ENCODE assay signal across 18 cellular contexts in the genomic region with DNA sequence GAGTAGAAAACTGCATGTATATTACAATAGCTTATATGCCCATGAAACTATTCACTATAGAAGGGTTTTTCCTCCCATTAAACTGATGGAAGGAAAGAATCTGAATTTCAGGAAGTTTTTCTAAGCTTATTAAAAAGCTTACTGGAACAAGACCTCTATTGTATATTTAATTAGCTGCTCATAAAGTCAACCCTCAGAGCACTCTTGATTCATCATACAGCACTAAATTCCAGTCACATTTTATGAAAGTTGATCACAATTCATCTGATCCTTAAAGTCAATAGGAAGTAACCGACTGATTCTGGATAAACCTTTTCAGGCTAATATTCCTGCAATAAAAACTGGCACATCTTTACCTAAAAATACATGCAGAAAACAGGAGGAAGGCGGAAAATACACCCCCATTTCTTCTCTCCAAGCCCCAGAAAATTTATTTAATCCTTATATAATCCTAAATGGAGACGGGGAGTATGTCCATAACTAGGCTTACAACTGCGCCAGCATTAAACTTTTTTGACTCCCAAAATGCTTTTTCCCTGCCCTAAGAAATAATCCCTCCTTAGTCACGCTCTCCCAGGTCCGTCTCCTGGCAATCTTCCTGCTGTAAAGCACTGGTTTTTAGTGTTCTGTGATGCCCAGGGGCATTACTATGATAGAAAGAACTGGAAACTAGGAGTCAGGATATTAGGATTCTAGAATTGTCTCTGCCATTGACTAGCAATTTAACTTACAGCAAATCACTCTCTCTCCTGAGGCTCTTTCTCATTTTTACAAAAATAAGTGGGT.
"Had no signal": no experiment of that assay in that cellular context is flagged by ENCODE, and none has a peak within 500 bp of the region (broad histone marks: within the 10 kb centered on the region; RNA-seq: fewer than 3 reads in every experiment).

No MANE protein-coding gene starts in this region.

- H3K27ac Mint-ChIP-seq: activated CD8-positive, alpha-beta memory T cell treated with anti-CD3 and anti-CD28 coated beads, Interleukin-2, amount 10 ng/mL, durations not matched to agents 7 days and 5 days; activated naive CD8-positive, alpha-beta T cell treated with anti-CD3 and anti-CD28 coated beads, Interleukin-2, amount 50 U/mL, for 24 hours; T-helper 2 cell treated with Interferon-gamma antibody and Interleukin-4, amounts not matched to agents 5 μg/mL and 100 μg/mL, for 36 hours had no signal

- H3K9me3 Mint-ChIP-seq: activated naive CD8-positive, alpha-beta T cell treated with anti-CD3 and anti-CD28 coated beads, Interleukin-2, amount 50 U/mL, for 24 hours; T-helper 2 cell treated with Interferon-gamma antibody and Interleukin-4, amounts not matched to agents 5 μg/mL and 100 μg/mL, for 36 hours had no signal

- H3K27ac ChIP-seq: cardiac muscle cell, heart right ventricle, ovary had no signal

- DNase-seq: activated CD4-positive, alpha-beta T cell treated with anti-CD3 and anti-CD28 coated beads for 1 hour; activated CD4-positive, alpha-beta T cell treated with anti-CD3 and anti-CD28 coated beads, Interleukin-2, amount 50 U/mL, for 48 hours; activated CD8-positive, alpha-beta memory T cell treated with anti-CD3 and anti-CD28 coated beads, Interleukin-2, amount 10 ng/mL, durations not matched to agents 7 days and 5 days; activated naive CD8-positive, alpha-beta T cell treated with anti-CD3 and anti-CD28 coated beads, Interleukin-2, amount 50 U/mL, for 24 hours; activated T-cell treated with anti-CD3 and anti-CD28 coated beads, Interleukin-2, amount 50 U/mL, for 48 hours; heart right ventricle; islet precursor cell; ovary; retina; stimulated activated CD4-positive, alpha-beta T cell treated with anti-CD3 and anti-CD28 coated beads, Interleukin-4, amount 100 ng/mL, for 4 hours; SW 1271 had no signal

- H3K4me3 ChIP-seq: cardiac muscle cell, heart right ventricle, ovary, tibial nerve had no signal

- ATAC-seq: activated CD8-positive, alpha-beta memory T cell treated with anti-CD3 and anti-CD28 coated beads, Interleukin-2, amount 10 ng/mL, durations not matched to agents 7 days and 5 days; activated naive CD8-positive, alpha-beta T cell treated with anti-CD3 and anti-CD28 coated beads, Interleukin-2, amount 50 U/mL, for 24 hours; heart right ventricle; left lobe of liver had no signal

- H3K27me3 Mint-ChIP-seq: activated CD8-positive, alpha-beta memory T cell treated with anti-CD3 and anti-CD28 coated beads, Interleukin-2, amount 10 ng/mL, durations not matched to agents 7 days and 5 days; activated naive CD8-positive, alpha-beta T cell treated with anti-CD3 and anti-CD28 coated beads, Interleukin-2, amount 50 U/mL, for 24 hours had no signal

- FAIRE-seq: astrocyte, colon, frontal cortex had no signal

- H3K4me1 Mint-ChIP-seq: activated CD8-positive, alpha-beta memory T cell treated with anti-CD3 and anti-CD28 coated beads, Interleukin-2, amount 10 ng/mL, durations not matched to agents 7 days and 5 days; activated naive CD8-positive, alpha-beta T cell treated with anti-CD3 and anti-CD28 coated beads, Interleukin-2, amount 50 U/mL, for 24 hours had no signal

- H3K4me3 Mint-ChIP-seq: activated CD8-positive, alpha-beta memory T cell treated with anti-CD3 and anti-CD28 coated beads, Interleukin-2, amount 10 ng/mL, durations not matched to agents 7 days and 5 days; activated naive CD8-positive, alpha-beta T cell treated with anti-CD3 and anti-CD28 coated beads, Interleukin-2, amount 50 U/mL, for 24 hours; T-helper 2 cell treated with Interferon-gamma antibody and Interleukin-4, amounts not matched to agents 5 μg/mL and 100 μg/mL, for 36 hours had no signal
